In genomic region chr11:61918251-61919112, GRCh38 we compare ENCODE assay signal across 8 cellular contexts. TPM values are rescaled to one million over a fixed set of nuclear protein-coding genes. Genes with fewer than 3 reads are reported as not detected.
A peak's percentile ranks its signal among the peaks of the same experiment; 100 is the strongest.
DNase-seq lines count a peak whose midpoint lies in the region; ATAC-seq lines count a peak whose summit lies in the region.
"Had no signal": no experiment of that assay in that cellular context is flagged by ENCODE, and none has a peak within 500 bp of the region (broad histone marks: within the 10 kb centered on the region; RNA-seq: fewer than 3 reads in every experiment).

No MANE protein-coding gene starts in this region.

- peak overlapping the region; percentile 49 for H3K4me3 Mint-ChIP-seq in activated T-helper 17 cell treated with anti-CD3 and anti-CD28 coated beads, Interleukin-2, amount 50 U/mL, for 72 hours
- peak overlapping the region; percentile 65 for H3K4me3 Mint-ChIP-seq in stimulated activated memory B cell treated with anti-CD40 and anti-IgM and Interleukin-4, amounts not matched to agents 10 μg/mL and 1 μg/mL and 100 μg/mL, for 72 hours

- H3K36me3 Mint-ChIP-seq in activated T-helper 17 cell treated with anti-CD3 and anti-CD28 coated beads, Interleukin-2, amount 50 U/mL, for 72 hours (ENCODE audit: low read depth) = no peaks in the 10 kb centered on the region
- H3K36me3 Mint-ChIP-seq in stimulated activated memory B cell treated with anti-CD40 and anti-IgM and Interleukin-4, amounts not matched to agents 10 μg/mL and 1 μg/mL and 100 μg/mL, for 72 hours = no peaks in the 10 kb centered on the region

- H3K4me1 Mint-ChIP-seq in activated T-helper 17 cell treated with anti-CD3 and anti-CD28 coated beads, Interleukin-2, amount 50 U/mL, for 72 hours = no peaks in the 10 kb centered on the region
- peaks cover 18% of the 10 kb centered on the region for H3K4me1 Mint-ChIP-seq in stimulated activated memory B cell treated with anti-CD40 and anti-IgM and Interleukin-4, amounts not matched to agents 10 μg/mL and 1 μg/mL and 100 μg/mL, for 72 hours

- no peak for ATAC-seq in activated T-helper 17 cell treated with anti-CD3 and anti-CD28 coated beads, Interleukin-2, amount 50 U/mL, for 72 hours (replicated peaks)
- ATAC-seq in stimulated activated memory B cell treated with anti-CD40 and anti-IgM and Interleukin-4, amounts not matched to agents 10 μg/mL and 1 μg/mL and 100 μg/mL, for 72 hours = no peak

- peaks cover 49% of the 10 kb centered on the region for H3K27me3 Mint-ChIP-seq in activated T-helper 17 cell treated with anti-CD3 and anti-CD28 coated beads, Interleukin-2, amount 50 U/mL, for 72 hours
- H3K27me3 Mint-ChIP-seq in stimulated activated memory B cell treated with anti-CD40 and anti-IgM and Interleukin-4, amounts not matched to agents 10 μg/mL and 1 μg/mL and 100 μg/mL, for 72 hours = peaks cover 73% of the 10 kb centered on the region

- peak; percentile 1 for DNase-seq in GM19240 (ENCODE audit: insufficient read length, low spot score)
- DNase-seq in iPS-NIHi7 (ENCODE audit: extremely low spot score) = peak; percentile 8
- no peak for DNase-seq in GDM1 (lab: John Stamatoyannopoulos, UW)
- DNase-seq in SIG-M5 (lab: John Stamatoyannopoulos, UW) = no peak
- DNase-seq in activated gamma-delta T cell (lab: John Stamatoyannopoulos, UW) = no peak
- DNase-seq: NCI-H345 had no signal

- no peaks in the 10 kb centered on the region for H3K9me3 Mint-ChIP-seq in activated T-helper 17 cell treated with anti-CD3 and anti-CD28 coated beads, Interleukin-2, amount 50 U/mL, for 72 hours
- H3K9me3 Mint-ChIP-seq in stimulated activated memory B cell treated with anti-CD40 and anti-IgM and Interleukin-4, amounts not matched to agents 10 μg/mL and 1 μg/mL and 100 μg/mL, for 72 hours = no peaks in the 10 kb centered on the region

- no peak overlapping the region for H3K27ac Mint-ChIP-seq in activated T-helper 17 cell treated with anti-CD3 and anti-CD28 coated beads, Interleukin-2, amount 50 U/mL, for 72 hours
- H3K27ac Mint-ChIP-seq in stimulated activated memory B cell treated with anti-CD40 and anti-IgM and Interleukin-4, amounts not matched to agents 10 μg/mL and 1 μg/mL and 100 μg/mL, for 72 hours = no peak overlapping the region

RNA-seq across cellular contexts. Expression of gene RAB3IL1, which starts 1.1 kb away (rescaled TPM):
- not detected for total RNA-seq in activated T-helper 17 cell treated with anti-CD3 and anti-CD28 coated beads, Interleukin-2, amount 50 U/mL, for 72 hours

RNA-seq across cellular contexts. Expression of gene FADS3, which starts 27.1 kb away (rescaled TPM):
- total RNA-seq in activated T-helper 17 cell treated with anti-CD3 and anti-CD28 coated beads, Interleukin-2, amount 50 U/mL, for 72 hours = 10 to 100 TPM in 1 of 2 donors, 1 to 10 TPM in 1; 3.6 to 24.7 TPM

RNA-seq across cellular contexts. Expression of gene BEST1, which starts 31.7 kb away (rescaled TPM):
- total RNA-seq in activated T-helper 17 cell treated with anti-CD3 and anti-CD28 coated beads, Interleukin-2, amount 50 U/mL, for 72 hours = under 1 TPM; 0.05 to 0.24 TPM

RNA-seq across cellular contexts. Expression of gene FTH1, which starts 49.0 kb away (rescaled TPM):
- total RNA-seq in activated T-helper 17 cell treated with anti-CD3 and anti-CD28 coated beads, Interleukin-2, amount 50 U/mL, for 72 hours = 1,000 to 10,000 TPM in 1 of 2 donors, 100 to 1,000 TPM in 1; 701 to 1,114 TPM

Comparison
In these comparisons a context has a peak if more than half of its experiments do, and no peak if none do; other contexts are left out.
1. DNase-seq: peak in GM19240 (single experiment) and iPS-NIHi7 (single experiment); none in GDM1 (single experiment), SIG-M5 (single experiment) and activated gamma-delta T cell (single experiment).